8 cellular contexts compared by ENCODE assay signal in the genomic region with DNA sequence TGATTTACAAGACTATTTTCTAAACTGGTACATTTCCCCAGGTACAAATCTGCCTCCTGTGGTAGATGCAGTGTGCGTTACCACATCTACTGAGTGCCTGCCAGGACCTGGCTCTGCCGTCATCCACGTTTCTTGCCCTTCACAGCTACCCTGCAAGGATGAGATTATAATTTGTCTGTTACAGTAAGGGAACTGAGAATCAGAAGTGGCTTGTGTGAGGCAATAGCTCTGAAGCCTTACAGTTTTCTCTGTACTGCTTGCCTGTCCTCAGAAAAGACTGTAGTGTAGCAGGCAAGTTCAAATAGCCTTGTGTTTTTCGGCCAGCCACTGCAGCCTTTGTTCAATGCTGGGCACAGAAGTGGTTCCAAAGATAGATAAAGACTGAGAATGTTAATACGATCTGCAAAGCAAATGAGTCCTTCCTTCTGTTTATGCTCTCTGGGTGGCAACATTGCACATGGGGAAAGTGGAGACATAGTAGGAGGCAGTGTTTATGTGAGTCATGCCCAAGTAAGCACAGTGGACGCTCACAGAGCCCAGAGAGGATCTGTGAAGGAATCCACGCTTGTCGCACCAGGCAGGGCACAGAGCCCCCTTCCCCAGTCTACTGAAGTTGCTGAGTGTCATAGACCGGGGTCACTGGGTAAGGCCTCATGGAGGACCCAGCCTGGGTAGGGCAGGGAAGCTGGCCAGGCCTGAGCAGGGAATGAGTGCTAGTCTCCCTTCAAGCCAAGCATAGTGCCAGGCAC. TPM values are rescaled to one million over a fixed set of nuclear protein-coding genes. Genes with fewer than 3 reads are reported as not detected.
DNase-seq lines count a peak whose midpoint lies in the region; ATAC-seq and TF ChIP-seq lines count a peak whose summit lies in the region.

No MANE protein-coding gene starts in this region.

- H3K27ac ChIP-seq in SJSA1: peak overlapping the region; percentile 90
- H3K27ac ChIP-seq in psoas muscle: peak overlapping the region; percentile 67
- no peak overlapping the region for H3K27ac ChIP-seq in PC-9

- in situ Hi-C loops in GM13976 (cut with MboI; ENCODE audit: low sequenced_read_pairs, unreplicated experiment): no loop called here

- intact Hi-C loops in psoas muscle (cut with DNase I) (loop anchor here in 1 of 2 donors (5.0 kb wide), 1 partner anchor 78 kb away; no protein-coding TSS in a partner anchor), PC-9 (cut with micrococcal nuclease; ENCODE audit: unreplicated experiment) (loop anchor here (10.0 kb wide), 1 partner anchor 65 kb away; no protein-coding TSS in a partner anchor)

- no peaks in the 10 kb centered on the region for H3K27me3 ChIP-seq in SJSA1 (replicated peaks)
- no peaks in the 10 kb centered on the region for H3K27me3 ChIP-seq in psoas muscle (ENCODE audit: insufficient read depth in 3 of 3, low read length in 2 of 3)
- H3K27me3 ChIP-seq in PC-9 (ENCODE audit: insufficient read depth, low read depth): no peaks in the 10 kb centered on the region

- peaks cover 18% of the 10 kb centered on the region for H3F3A ChIP-seq in PC-9 (ENCODE audit: insufficient read depth, low read depth)

- H3K9me2 ChIP-seq in PC-9 (ENCODE audit: insufficient read depth): no peaks in the 10 kb centered on the region

- no peaks in the 10 kb centered on the region for H4K20me1 ChIP-seq in PC-9 (ENCODE audit: insufficient read depth)

- POLR2A ChIA-PET in PC-9 (lab: Charles Lee; ENCODE audit: unreplicated experiment): no interaction called here

- H3K9me3 ChIP-seq in SJSA1 (replicated peaks) (no peaks in the 10 kb centered on the region), psoas muscle (no peaks in the 10 kb centered on the region), PC-9 (ENCODE audit: insufficient read depth, low read depth) (no peaks in the 10 kb centered on the region)

- H3K4me2 ChIP-seq in PC-9: no peak overlapping the region

- H3K4me1 ChIP-seq in SJSA1 (replicated peaks): peaks cover 81% of the 10 kb centered on the region
- peaks cover 37% of the 10 kb centered on the region for H3K4me1 ChIP-seq in psoas muscle
- H3K4me1 ChIP-seq in PC-9 (replicated peaks; ENCODE audit: insufficient read depth): peaks cover 32% of the 10 kb centered on the region

- no peak overlapping the region for H2AFZ ChIP-seq in PC-9

- H3K36me3 ChIP-seq in SJSA1: peaks cover 21% of the 10 kb centered on the region
- peaks cover 0 to 13% of the 10 kb centered on the region in 2 donors for H3K36me3 ChIP-seq in psoas muscle (ENCODE audit: insufficient read depth in 1 of 2, low read depth in 1 of 2)
- H3K36me3 ChIP-seq in PC-9 (ENCODE audit: low read depth): no peaks in the 10 kb centered on the region

- no peak overlapping the region for H3K4me3 ChIP-seq in SJSA1
- no peak overlapping the region for H3K4me3 ChIP-seq in psoas muscle
- no peak overlapping the region for H3K4me3 ChIP-seq in PC-9

- ATAC-seq in psoas muscle (peak; percentile 84 to 95 (median 88)), GM19023 (IDR thresholded peaks at IDR 0.05; ENCODE audit: unreplicated experiment) (no peak), GM19035 (IDR thresholded peaks at IDR 0.05; ENCODE audit: unreplicated experiment) (no peak)

- no TSS peak for BruUV-seq in PC-9 (replicated peaks; lab: Mats Ljungman, UMichigan)

- CTCF ChIA-PET in PC-9 (lab: Charles Lee): no interaction called here

- DNase-seq in EH (ENCODE audit: low read depth) (peak; percentile 95), SJSA1 (ENCODE audit: low read depth in 1 of 2, low spot score in 2 of 2) (peak; percentile 91 to 93), fibroblast of gingiva (ENCODE audit: low read depth) (peak; percentile 93), psoas muscle (no peak), PC-9 (no peak), GM13976 (ENCODE audit: low spot score) (no peak)

- TF ChIP-seq CTCF in psoas muscle (IDR thresholded peaks at IDR 0.05) (no peak), PC-9 (conservative IDR thresholded peaks at IDR 0.05) (no peak), GM13976 (IDR thresholded peaks at IDR 0.05; ENCODE audit: borderline replicate concordance, control extremely low read depth, extremely low read depth, insufficient read depth, missing control alignments) (no peak)

- WGBS in psoas muscle, 3 donors: 64 to 70% (median 64%) methylated on average over 9 of the region's 9 CpGs

- no peaks in the 10 kb centered on the region for H3K79me2 ChIP-seq in PC-9 (ENCODE audit: low read depth)

RNA-seq across cellular contexts. Expression of a gene that starts 49.1 kb away (rescaled TPM):
- 42.8 and 59.8 TPM in 2 replicates for total RNA-seq in SJSA1 (2014; rRNA removed; shearing (Covaris generic))
- 10 to 100 TPM; 14.0 to 45.7 (median 29.0) TPM for total RNA-seq in psoas muscle
- polyA plus RNA-seq in psoas muscle: 10 to 100 TPM in 2 of 3 donors, 1 to 10 TPM in 1; 6.8 to 15.0 (median 11.7) TPM
- total RNA-seq in PC-9 (2021): 30.5 and 32.4 TPM in 2 replicates

Comparison
In these comparisons a context has a peak if more than half of its experiments do, and no peak if none do; other contexts are left out.
1. DNase-seq: peak in EH (single experiment), SJSA1 (2 of 2) and fibroblast of gingiva (single experiment); none in psoas muscle (0 of 2), PC-9 (0 of 2) and GM13976 (single experiment).
2. ATAC-seq: peak in psoas muscle (4 of 4); none in GM19023 (single experiment) and GM19035 (single experiment).